Comparison of ENCODE assay signal across 22 cellular contexts in the genomic region with DNA sequence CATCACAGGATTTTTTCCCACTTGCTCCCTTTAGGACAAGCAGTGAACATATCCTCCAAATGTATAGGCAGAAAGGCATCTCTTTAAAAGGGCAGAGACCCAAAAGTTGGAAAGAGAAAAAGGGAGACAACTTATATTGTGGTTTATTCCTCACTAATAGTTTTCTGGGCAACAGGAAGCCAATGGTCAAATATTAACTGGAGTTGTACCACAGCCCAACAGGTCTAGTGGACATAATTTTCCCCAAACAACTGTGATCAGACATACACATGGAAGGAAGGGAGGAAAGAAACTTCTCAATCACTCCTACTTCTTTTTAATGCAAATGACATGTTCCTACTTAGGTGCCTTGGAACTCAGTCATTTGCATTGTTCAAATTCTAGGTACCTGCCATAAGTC.
"Had no signal": no experiment of that assay in that cellular context is flagged by ENCODE, and none has a peak within 500 bp of the region (broad histone marks: within the 10 kb centered on the region; RNA-seq: fewer than 3 reads in every experiment).

No MANE protein-coding gene starts in this region.

- H3K4me3 ChIP-seq: K562, SJCRH30 had no signal

- ATAC-seq: K562, Panc1, PC-3, Right ventricle myocardium inferior, SK-N-SH treated with all-trans-retinoic acid at 6 μM for 48 hours had no signal

- DNase-seq: MV-4-11, NCI-H1048, NCI-H1105, NCI-H1417, NCI-H1436 treated with DMSO at 0.1 percent for 48 hours, NCI-H1694 treated with DMSO at 0.1 percent for 48 hours, NCI-H1930, NCI-H2081, NCI-H2107, NCI-H2227 treated with DMSO at 0.1 percent for 48 hours, NCI-H524 treated with DMSO at 0.1 percent for 48 hours, NCI-H69, NCI-H774, PC-3, SHP77 treated with DMSO at 0.1 percent for 48 hours, SJCRH30 had no signal

- H3K27ac ChIP-seq: HL-60, KMS-11, SJCRH30 had no signal

- H3K36me3 ChIP-seq: SJCRH30 had no signal

- H3K27me3 ChIP-seq: SJCRH30 had no signal

- H3K9ac ChIP-seq: KMS-11 had no signal

- H3K4me2 ChIP-seq: KMS-11 had no signal
